ENCODE assay signal across 38 cellular contexts in the genomic region with DNA sequence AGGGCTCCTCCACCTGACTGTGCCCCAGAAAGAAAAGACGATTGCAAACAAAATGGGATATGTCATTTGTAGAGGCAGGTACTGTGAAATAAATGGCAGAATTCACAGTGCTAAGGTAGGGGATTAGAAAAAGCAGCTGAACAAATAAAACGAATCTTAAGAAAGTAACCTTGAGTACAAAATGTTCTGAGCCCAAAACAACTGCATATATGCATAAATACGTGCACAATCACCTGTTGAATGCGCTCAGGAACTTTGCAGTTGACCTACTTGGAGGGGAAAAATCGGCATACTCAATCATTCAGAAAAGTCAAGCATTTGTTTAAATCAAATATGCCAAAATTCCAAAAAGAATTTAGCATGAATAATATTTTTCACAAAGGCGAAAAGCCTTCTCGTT.
"Had no signal": no experiment of that assay in that cellular context is flagged by ENCODE, and none has a peak within 500 bp of the region (broad histone marks: within the 10 kb centered on the region; RNA-seq: fewer than 3 reads in every experiment).

No MANE protein-coding gene starts in this region.

- H3K27me3 ChIP-seq: adrenal gland, ascending aorta, brain microvascular endothelial cell, breast epithelium, cardiac muscle cell had no signal

- H3K4me3 Mint-ChIP-seq: activated naive CD4-positive, alpha-beta T cell treated with anti-CD3 and anti-CD28 coated beads for 36 hours; activated naive CD4-positive, alpha-beta T cell treated with anti-CD3 and anti-CD28 coated beads, Interleukin-2, amount 10 ng/mL, durations not matched to agents 7 days and 5 days; activated naive CD4-positive, alpha-beta T cell treated with anti-CD3 and anti-CD28 coated beads, Interleukin-2, amount 50 U/mL, for 24 hours; activated naive CD8-positive, alpha-beta T cell; activated naive CD8-positive, alpha-beta T cell treated with anti-CD3 and anti-CD28 coated beads for 36 hours; activated naive CD8-positive, alpha-beta T cell treated with anti-CD3 and anti-CD28 coated beads, Interleukin-2, amount 10 ng/mL, durations not matched to agents 7 days and 5 days; activated naive CD8-positive, alpha-beta T cell treated with anti-CD3 and anti-CD28 coated beads, Interleukin-2, amount 50 U/mL, for 24 hours; activated T-cell treated with anti-CD3 and anti-CD28 coated beads, Interleukin-2, amount 50 U/mL, for 24 hours; activated T-cell treated with anti-CD3 and anti-CD28 coated beads, Interleukin-2, amount 50 U/mL, for 4 hours; activated T-cell treated with anti-CD3 and anti-CD28 coated beads, Interleukin-2, amount 50 U/mL, for 72 hours; activated T-helper 1 cell treated with anti-CD3 and anti-CD28 coated beads, Interleukin-12 subunit alpha, Interleukin-12 subunit beta, Interleukin-2, Interleukin-4 antibody, amounts not matched to agents 30 ng/mL and 10 ng/mL and 1 ng/mL, durations not matched to agents 14 hours and 24 hours and 36 hours; activated T-helper 17 cell treated with anti-CD3 and anti-CD28 coated beads, Interleukin-2, amount 50 U/mL, for 72 hours; brain; central memory CD8-positive, alpha-beta T cell had no signal

- H3K36me3 Mint-ChIP-seq: activated naive CD4-positive, alpha-beta T cell treated with anti-CD3 and anti-CD28 coated beads, Interleukin-2, amount 10 ng/mL, durations not matched to agents 7 days and 5 days; activated naive CD4-positive, alpha-beta T cell treated with anti-CD3 and anti-CD28 coated beads, Interleukin-2, amount 50 U/mL, for 24 hours; activated naive CD4-positive, alpha-beta T cell treated with anti-CD3 and anti-CD28 coated beads, Interleukin-2, amount 50 U/mL, for 72 hours; activated naive CD8-positive, alpha-beta T cell; activated naive CD8-positive, alpha-beta T cell treated with anti-CD3 and anti-CD28 coated beads for 36 hours; activated naive CD8-positive, alpha-beta T cell treated with anti-CD3 and anti-CD28 coated beads, Interleukin-2, amount 10 ng/mL, durations not matched to agents 7 days and 5 days; brain had no signal

- H3K9me3 ChIP-seq: adrenal gland, ascending aorta, breast epithelium had no signal

- H3K4me1 ChIP-seq: adrenal gland, ascending aorta, breast epithelium had no signal

- H3K36me3 ChIP-seq: adrenal gland, ascending aorta, brain microvascular endothelial cell, breast epithelium, cardiac muscle cell had no signal

- DNase-seq: activated effector memory CD4-positive, alpha-beta T cell treated with anti-CD3 and anti-CD28 coated beads, Interleukin-2, amount 50 U/mL, for 16 hours; activated effector memory CD4-positive, alpha-beta T cell treated with Interleukin-2 at 50 U/mL for 16 hours; activated gamma-delta T cell; activated gamma-delta T cell treated with Interleukin-2 at 50 U/mL for 16 hours; activated naive CD4-positive, alpha-beta T cell; activated naive CD4-positive, alpha-beta T cell treated with anti-CD3 and anti-CD28 coated beads for 36 hours; activated naive CD4-positive, alpha-beta T cell treated with anti-CD3 and anti-CD28 coated beads, Interleukin-2, amount 10 ng/mL, durations not matched to agents 7 days and 5 days; activated naive CD4-positive, alpha-beta T cell treated with anti-CD3 and anti-CD28 coated beads, Interleukin-2, amount 50 U/mL, for 16 hours; activated naive CD4-positive, alpha-beta T cell treated with Interleukin-2 at 50 U/mL for 16 hours; activated naive CD8-positive, alpha-beta T cell treated with anti-CD3 and anti-CD28 coated beads for 36 hours; activated naive CD8-positive, alpha-beta T cell treated with anti-CD3 and anti-CD28 coated beads, Interleukin-2, amount 10 ng/mL, durations not matched to agents 7 days and 5 days; activated naive CD8-positive, alpha-beta T cell treated with anti-CD3 and anti-CD28 coated beads, Interleukin-2, amount 50 U/mL, for 24 hours; activated T-cell treated with anti-CD3 and anti-CD28 coated beads, Interleukin-2, amount 50 U/mL, for 24 hours; activated T-cell treated with anti-CD3 and anti-CD28 coated beads, Interleukin-2, amount 50 U/mL, for 4 hours; activated T-cell treated with anti-CD3 and anti-CD28 coated beads, Interleukin-2, amount 50 U/mL, for 48 hours; activated T-cell treated with anti-CD3 and anti-CD28 coated beads, Interleukin-2, amount 50 U/mL, for 72 hours; adrenal gland; amniotic stem cell; amygdala; anterior cingulate cortex; brain microvascular endothelial cell; caudate nucleus; central memory CD4-positive, alpha-beta T cell; cerebellar nuclear complex had no signal

- H3K27ac Mint-ChIP-seq: activated naive CD4-positive, alpha-beta T cell treated with anti-CD3 and anti-CD28 coated beads for 36 hours; activated naive CD4-positive, alpha-beta T cell treated with anti-CD3 and anti-CD28 coated beads, Interleukin-2, amount 50 U/mL, for 24 hours; activated naive CD4-positive, alpha-beta T cell treated with anti-CD3 and anti-CD28 coated beads, Interleukin-2, amount 50 U/mL, for 72 hours; activated naive CD8-positive, alpha-beta T cell; activated naive CD8-positive, alpha-beta T cell treated with anti-CD3 and anti-CD28 coated beads for 36 hours; activated naive CD8-positive, alpha-beta T cell treated with anti-CD3 and anti-CD28 coated beads, Interleukin-2, amount 10 ng/mL, durations not matched to agents 7 days and 5 days; activated naive CD8-positive, alpha-beta T cell treated with anti-CD3 and anti-CD28 coated beads, Interleukin-2, amount 50 U/mL, for 24 hours; activated T-cell treated with anti-CD3 and anti-CD28 coated beads, Interleukin-2, amount 50 U/mL, for 24 hours; activated T-cell treated with anti-CD3 and anti-CD28 coated beads, Interleukin-2, amount 50 U/mL, for 72 hours; activated T-helper 1 cell treated with anti-CD3 and anti-CD28 coated beads, Interleukin-12 subunit alpha, Interleukin-12 subunit beta, Interleukin-2, Interleukin-4 antibody, amounts not matched to agents 30 ng/mL and 10 ng/mL and 1 ng/mL, durations not matched to agents 14 hours and 24 hours and 36 hours; activated T-helper 17 cell treated with anti-CD3 and anti-CD28 coated beads, Interleukin-2, amount 50 U/mL, for 72 hours; activated T-helper 2 cell treated with anti-CD3 and anti-CD28 coated beads, Interferon-gamma antibody, Interleukin-2, Interleukin-4, amounts not matched to agents 10 μg/mL and 5 μg/mL and 100 μg/mL, durations not matched to agents 14 hours and 24 hours and 36 hours; brain had no signal

- H3K4me1 Mint-ChIP-seq: activated naive CD4-positive, alpha-beta T cell treated with anti-CD3 and anti-CD28 coated beads, Interleukin-2, amount 10 ng/mL, durations not matched to agents 7 days and 5 days; activated naive CD4-positive, alpha-beta T cell treated with anti-CD3 and anti-CD28 coated beads, Interleukin-2, amount 50 U/mL, for 24 hours; activated naive CD8-positive, alpha-beta T cell treated with anti-CD3 and anti-CD28 coated beads, Interleukin-2, amount 10 ng/mL, durations not matched to agents 7 days and 5 days; activated naive CD8-positive, alpha-beta T cell treated with anti-CD3 and anti-CD28 coated beads, Interleukin-2, amount 50 U/mL, for 24 hours; activated T-helper 17 cell treated with anti-CD3 and anti-CD28 coated beads, Interleukin-2, amount 50 U/mL, for 72 hours; brain; central memory CD8-positive, alpha-beta T cell had no signal

- H3K27ac ChIP-seq: adrenal gland, ascending aorta, brain microvascular endothelial cell, breast epithelium, cardiac muscle cell had no signal

- ATAC-seq: activated naive CD4-positive, alpha-beta T cell treated with anti-CD3 and anti-CD28 coated beads, Interleukin-2, amount 50 U/mL, for 72 hours; activated naive CD8-positive, alpha-beta T cell treated with anti-CD3 and anti-CD28 coated beads, Interleukin-2, amount 50 U/mL, for 24 hours; activated T-cell treated with anti-CD3 and anti-CD28 coated beads, Interleukin-2, amount 50 U/mL, for 4 hours; activated T-cell treated with anti-CD3 and anti-CD28 coated beads, Interleukin-2, amount 50 U/mL, for 72 hours; activated T-helper 17 cell treated with anti-CD3 and anti-CD28 coated beads, Interleukin-2, amount 50 U/mL, for 72 hours had no signal

- H3K9me3 Mint-ChIP-seq: activated naive CD4-positive, alpha-beta T cell treated with anti-CD3 and anti-CD28 coated beads for 36 hours; brain had no signal

- H3K4me3 ChIP-seq: adrenal gland, ascending aorta, breast epithelium, cardiac muscle cell had no signal

- FAIRE-seq: astrocyte, bronchial epithelial cell, colon had no signal

- H3K27me3 Mint-ChIP-seq: activated naive CD4-positive, alpha-beta T cell treated with anti-CD3 and anti-CD28 coated beads, Interleukin-2, amount 10 ng/mL, durations not matched to agents 7 days and 5 days; activated naive CD4-positive, alpha-beta T cell treated with anti-CD3 and anti-CD28 coated beads, Interleukin-2, amount 50 U/mL, for 24 hours; activated naive CD8-positive, alpha-beta T cell; activated naive CD8-positive, alpha-beta T cell treated with anti-CD3 and anti-CD28 coated beads for 36 hours; activated naive CD8-positive, alpha-beta T cell treated with anti-CD3 and anti-CD28 coated beads, Interleukin-2, amount 10 ng/mL, durations not matched to agents 7 days and 5 days; activated naive CD8-positive, alpha-beta T cell treated with anti-CD3 and anti-CD28 coated beads, Interleukin-2, amount 50 U/mL, for 24 hours; activated T-cell treated with anti-CD3 and anti-CD28 coated beads, Interleukin-2, amount 50 U/mL, for 24 hours; activated T-helper 17 cell treated with anti-CD3 and anti-CD28 coated beads, Interleukin-2, amount 50 U/mL, for 72 hours; brain; central memory CD8-positive, alpha-beta T cell had no signal
